ENCODE assay signal across 10 cellular contexts in the genomic region with DNA sequence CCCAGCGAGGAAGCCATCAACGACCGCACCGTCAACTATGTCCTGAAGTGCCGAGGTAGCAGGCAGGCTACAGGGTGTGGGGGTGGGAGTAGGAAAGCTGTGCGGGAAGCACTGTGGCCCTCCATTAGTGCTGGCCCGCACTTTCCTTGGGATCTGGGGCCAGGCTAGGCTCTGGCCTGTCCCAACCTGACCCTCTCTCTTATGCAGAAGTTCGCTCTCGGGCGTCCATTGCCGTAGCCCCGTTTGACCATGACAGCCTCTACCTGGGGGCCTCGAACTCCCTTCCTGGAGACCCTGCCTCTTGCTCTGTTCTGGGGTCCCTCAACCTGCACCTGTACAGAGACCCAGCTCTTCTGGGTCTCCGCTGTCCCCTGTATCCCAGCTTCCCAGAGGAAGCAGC. TPM values are rescaled to one million over a fixed set of nuclear protein-coding genes. Genes with fewer than 3 reads are reported as not detected.
"Had no signal": no experiment of that assay in that cellular context is flagged by ENCODE, and none has a peak within 500 bp of the region (broad histone marks: within the 10 kb centered on the region; RNA-seq: fewer than 3 reads in every experiment).

No MANE protein-coding gene starts in this region.

- H3K9ac ChIP-seq: KMS-11 had no signal

- H3K27ac Mint-ChIP-seq: IgD-negative memory B cell had no signal

- H3K4me2 ChIP-seq: KMS-11 had no signal

- DNase-seq: IMR-90, KBM-7, KG1 had no signal

- H3K4me3 ChIP-seq: K562 had no signal

- ATAC-seq: HepG2, K562 had no signal

- H3K9me3 Mint-ChIP-seq: IgD-negative memory B cell had no signal

- H3K27ac ChIP-seq: HL-60, KMS-11 had no signal

- H3K4me3 Mint-ChIP-seq: IgD-negative memory B cell had no signal

- H3K4me1 Mint-ChIP-seq: IgD-negative memory B cell had no signal

- H3K27me3 Mint-ChIP-seq: IgD-negative memory B cell had no signal

RNA-seq across cellular contexts. Expression of gene KCTD19, which starts 38.6 kb away (rescaled TPM):
- total RNA-seq: HepG2, HT-29, HT1080 had no signal
- polyA plus RNA-seq: HepG2, IgD-negative memory B cell had no signal

RNA-seq across cellular contexts. Expression of gene LRRC36, which starts 38.7 kb away (rescaled TPM):
- total RNA-seq: HT1080 had no signal
- polyA plus RNA-seq: IgD-negative memory B cell had no signal
